24 cellular contexts compared by ENCODE assay signal in genomic region chr2:215782965-215783364, GRCh38.
"Had no signal": no experiment of that assay in that cellular context is flagged by ENCODE, and none has a peak within 500 bp of the region (broad histone marks: within the 10 kb centered on the region; RNA-seq: fewer than 3 reads in every experiment).

No MANE protein-coding gene starts in this region.

- H3K4me3 Mint-ChIP-seq: activated naive CD8-positive, alpha-beta T cell treated with anti-CD3 and anti-CD28 coated beads for 36 hours; dendritic cell treated with granulocyte-macrophage colony-stimulating factor and Interleukin-4, amounts not matched to agents 40 ng/mL and 50 ng/mL, for 4 days; naive B cell; neural crest cell; T-helper 17 cell had no signal

- H3K27me3 Mint-ChIP-seq: activated naive CD8-positive, alpha-beta T cell treated with anti-CD3 and anti-CD28 coated beads for 36 hours; progenitor cell of endocrine pancreas had no signal

- H3K27ac Mint-ChIP-seq: activated naive CD8-positive, alpha-beta T cell treated with anti-CD3 and anti-CD28 coated beads for 36 hours; dendritic cell treated with granulocyte-macrophage colony-stimulating factor and Interleukin-4, amounts not matched to agents 40 ng/mL and 50 ng/mL, for 4 days; naive B cell; progenitor cell of endocrine pancreas; T-helper 17 cell had no signal

- H3K4me1 Mint-ChIP-seq: activated naive CD8-positive, alpha-beta T cell treated with anti-CD3 and anti-CD28 coated beads for 36 hours; naive B cell; T-helper 17 cell had no signal

- H3K27ac ChIP-seq: thyroid gland had no signal

- H3K36me3 Mint-ChIP-seq: activated naive CD8-positive, alpha-beta T cell treated with anti-CD3 and anti-CD28 coated beads for 36 hours; naive B cell had no signal

- H3K4me3 ChIP-seq: mucosa of descending colon, thyroid gland had no signal

- H3K36me3 ChIP-seq: thyroid gland had no signal

- DNase-seq: activated CD4-positive, alpha-beta T cell treated with anti-CD3 and anti-CD28 coated beads for 4 hours; activated CD4-positive, alpha-beta T cell treated with anti-CD3 and anti-CD28 coated beads, Interleukin-2, amount 50 U/mL, for 48 hours; activated CD4-positive, CD25-positive, alpha-beta regulatory T cell; activated naive CD4-positive, alpha-beta T cell treated with Interleukin-2 at 50 U/mL for 16 hours; activated naive CD8-positive, alpha-beta T cell treated with anti-CD3 and anti-CD28 coated beads for 36 hours; activated T-cell treated with anti-CD3 and anti-CD28 coated beads, Interleukin-2, amount 50 U/mL, for 48 hours; amniotic stem cell; effector CD4-positive, alpha-beta T cell; erythroblast; foreskin melanocyte; glutamatergic neuron; hippocampal formation; mesendoderm; mucosa of descending colon; naive B cell; stimulated activated CD4-positive, alpha-beta T cell treated with anti-CD3 and anti-CD28 coated beads, Interleukin-4, amount 100 ng/mL, for 24 hours; stimulated activated naive CD8-positive, alpha-beta T cell treated with anti-CD3 and anti-CD28 coated beads, Interleukin-15, Interleukin-2, amounts not matched to agents 100 U/mL and 50 U/mL, for 24 hours; substantia nigra; SW 1271; T-helper 17 cell; thyroid gland had no signal

- H3K9me3 ChIP-seq: mucosa of descending colon, thyroid gland had no signal

- H3K27me3 ChIP-seq: thyroid gland had no signal

- ATAC-seq: mucosa of descending colon; stimulated activated naive CD8-positive, alpha-beta T cell treated with anti-CD3 and anti-CD28 coated beads, Interleukin-15, Interleukin-2, amounts not matched to agents 100 U/mL and 50 U/mL, for 24 hours; T-helper 17 cell had no signal

- H3K9me3 Mint-ChIP-seq: activated naive CD8-positive, alpha-beta T cell treated with anti-CD3 and anti-CD28 coated beads for 36 hours; dendritic cell treated with granulocyte-macrophage colony-stimulating factor and Interleukin-4, amounts not matched to agents 40 ng/mL and 50 ng/mL, for 4 days; naive B cell had no signal
